In the genomic region with DNA sequence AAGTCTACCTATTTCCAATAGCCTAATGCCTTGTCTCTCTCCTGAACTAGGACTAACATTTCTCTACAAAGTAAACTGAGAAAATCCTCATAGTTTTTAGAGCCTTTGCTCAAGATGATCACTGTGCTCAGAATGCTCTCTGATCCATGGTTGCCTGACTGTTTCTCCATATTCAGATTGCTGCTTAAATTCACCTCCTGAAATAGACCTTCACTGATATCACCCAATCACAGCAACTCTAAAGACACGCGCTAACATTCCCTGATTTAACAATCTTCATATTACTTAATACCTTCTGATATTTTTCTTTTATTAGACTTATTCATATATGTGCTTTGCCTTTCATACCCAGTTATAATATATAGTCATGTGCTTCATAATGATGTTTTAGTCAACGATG, we compare ENCODE assay signal across 7 cellular contexts.
"Had no signal": no experiment of that assay in that cellular context is flagged by ENCODE, and none has a peak within 500 bp of the region (broad histone marks: within the 10 kb centered on the region; RNA-seq: fewer than 3 reads in every experiment).

No MANE protein-coding gene starts in this region.

- FAIRE-seq: G401.6, GM12878, GM12892, GM18507, GM19239 had no signal

- H3K4me3 ChIP-seq: GM12878 had no signal

- DNase-seq: GDM1, GF-D8 had no signal

- ATAC-seq: GM12878 had no signal
